16 cellular contexts compared by ENCODE assay signal in the genomic region with DNA sequence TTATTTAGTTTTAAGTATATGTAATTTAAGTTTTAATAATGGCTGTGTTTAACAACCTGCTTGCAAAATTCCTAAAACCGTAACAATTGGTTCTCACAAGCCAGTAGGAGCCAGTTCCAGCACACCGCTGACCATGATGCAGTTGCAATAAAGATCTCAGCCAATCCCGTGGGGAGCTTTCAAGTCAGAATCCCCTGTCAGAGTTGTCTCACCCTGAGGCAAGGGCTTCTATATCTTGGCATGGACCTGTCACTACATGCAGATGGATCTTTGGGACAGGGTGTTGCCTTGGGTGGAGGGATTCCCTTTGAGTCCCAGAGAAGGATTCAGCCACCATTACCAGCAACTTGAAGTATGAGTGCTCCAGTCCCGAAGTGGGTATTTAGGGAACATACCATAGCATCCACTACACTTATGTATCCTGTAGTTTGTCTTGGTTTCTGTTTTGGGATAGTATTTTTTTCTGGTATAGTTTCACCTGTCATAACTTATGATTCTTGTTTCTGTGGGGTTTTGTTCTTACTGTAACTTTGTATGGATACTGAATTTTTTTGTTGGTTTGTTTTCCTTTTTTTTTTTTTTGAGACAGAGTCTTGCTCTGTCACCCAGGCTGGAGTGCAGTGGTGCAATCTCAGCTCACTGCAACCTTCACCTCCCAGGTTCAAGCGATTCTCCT.
"Had no signal": no experiment of that assay in that cellular context is flagged by ENCODE, and none has a peak within 500 bp of the region (broad histone marks: within the 10 kb centered on the region; RNA-seq: fewer than 3 reads in every experiment).

No MANE protein-coding gene starts in this region.

- H3K27ac Mint-ChIP-seq: activated naive CD4-positive, alpha-beta T cell treated with anti-CD3 and anti-CD28 coated beads, Interleukin-2, amount 50 U/mL, for 24 hours had no signal

- DNase-seq: activated CD4-positive, alpha-beta T cell treated with anti-CD3 and anti-CD28 coated beads, Interleukin-2, amount 50 U/mL, for 4 hours; activated CD4-positive, CD25-positive, alpha-beta regulatory T cell; activated effector memory CD4-positive, alpha-beta T cell treated with Interleukin-2 at 50 U/mL for 16 hours; activated T-cell treated with anti-CD3 and anti-CD28 coated beads, Interleukin-2, amount 50 U/mL, for 1 hour; central memory CD4-positive, alpha-beta T cell; heart right ventricle; ovary; sigmoid colon; stimulated activated CD4-positive, alpha-beta T cell treated with anti-CD3 and anti-CD28 coated beads, Interleukin-1b, Interleukin-23, amount 100 ng/mL, for 48 hours; stomach; testis had no signal

- H3K36me3 Mint-ChIP-seq: activated naive CD4-positive, alpha-beta T cell treated with anti-CD3 and anti-CD28 coated beads, Interleukin-2, amount 50 U/mL, for 24 hours had no signal

- H3K4me1 Mint-ChIP-seq: activated naive CD4-positive, alpha-beta T cell treated with anti-CD3 and anti-CD28 coated beads, Interleukin-2, amount 50 U/mL, for 24 hours; neural crest cell had no signal

- H3K4me1 ChIP-seq: heart right ventricle, sigmoid colon, testis had no signal

- H3K36me3 ChIP-seq: gastroesophageal sphincter, heart right ventricle, ovary, sigmoid colon, stomach had no signal

- H3K27me3 ChIP-seq: gastroesophageal sphincter, heart right ventricle, ovary, sigmoid colon, stomach, testis had no signal

- H3K9me3 ChIP-seq: gastroesophageal sphincter, heart right ventricle, ovary, sigmoid colon, stomach, testis had no signal

- H3K4me3 ChIP-seq: coronary artery, gastroesophageal sphincter, heart right ventricle, lung, ovary, sigmoid colon, stomach, testis had no signal

- H3K27me3 Mint-ChIP-seq: activated naive CD4-positive, alpha-beta T cell treated with anti-CD3 and anti-CD28 coated beads, Interleukin-2, amount 50 U/mL, for 24 hours had no signal

- H3K9me3 Mint-ChIP-seq: activated naive CD4-positive, alpha-beta T cell treated with anti-CD3 and anti-CD28 coated beads, Interleukin-2, amount 50 U/mL, for 24 hours; neural crest cell had no signal

- ATAC-seq: gastroesophageal sphincter, heart right ventricle had no signal

- H3K27ac ChIP-seq: coronary artery, heart right ventricle, ovary, sigmoid colon, testis had no signal

- H3K4me3 Mint-ChIP-seq: activated naive CD4-positive, alpha-beta T cell treated with anti-CD3 and anti-CD28 coated beads, Interleukin-2, amount 50 U/mL, for 24 hours; neural crest cell had no signal
